ENCODE assay signal across 13 cellular contexts in genomic region chr1:5508669-5509330, GRCh38.
DNase-seq lines count a peak whose midpoint lies in the region; ATAC-seq and TF ChIP-seq lines count a peak whose summit lies in the region.
"Had no signal": no experiment of that assay in that cellular context is flagged by ENCODE, and none has a peak within 500 bp of the region (broad histone marks: within the 10 kb centered on the region; RNA-seq: fewer than 3 reads in every experiment).

No MANE protein-coding gene starts in this region.

- H4K8ac ChIP-seq in mesenchymal stem cell (ENCODE audit: low read length), result no peak overlapping the region

- no peak overlapping the region for H3K4ac ChIP-seq in mesenchymal stem cell (ENCODE audit: low read depth in 1 of 2, low read length in 2 of 2)

- no peak overlapping the region for H3K4me3 ChIP-seq in mesenchymal stem cell (ENCODE audit: insufficient read depth in 1 of 2, low read depth in 1 of 2, low read length in 2 of 2)
- H3K4me3 ChIP-seq: BLaER1 treated with 17β-estradiol and CSF1 and Interleukin-3, amounts not matched to agents 10 nM and 100 nM; GM23248 had no signal

- no peak overlapping the region for H3K9ac ChIP-seq in mesenchymal stem cell (ENCODE audit: low read length)
- H3K9ac ChIP-seq: BLaER1 treated with 17β-estradiol and CSF1 and Interleukin-3, amounts not matched to agents 10 nM and 100 nM; GM23248 had no signal

- H3K4me2 ChIP-seq in mesenchymal stem cell (ENCODE audit: low read length, poor library complexity, severe bottlenecking), result no peak overlapping the region
- H3K4me2 ChIP-seq: BLaER1 treated with 17β-estradiol and CSF1 and Interleukin-3, amounts not matched to agents 10 nM and 100 nM had no signal

- H4K91ac ChIP-seq in mesenchymal stem cell (ENCODE audit: low read length), result no peak overlapping the region

- H3K23ac ChIP-seq in mesenchymal stem cell (ENCODE audit: low read length in 2 of 2), result no peak overlapping the region

- TF ChIP-seq RAD21 in Ishikawa (IDR thresholded peaks at IDR 0.05; ENCODE audit: low read depth), result no peak; the same call in 1 of the 2 replicates

- H3K27ac ChIP-seq in mesenchymal stem cell (ENCODE audit: low read length, poor library complexity, severe bottlenecking), result no peak overlapping the region
- H3K27ac ChIP-seq: BLaER1 treated with 17β-estradiol and CSF1 and Interleukin-3, amounts not matched to agents 10 nM and 100 nM; GM23248 had no signal

- no peak overlapping the region for H2BK120ac ChIP-seq in mesenchymal stem cell (ENCODE audit: low read depth, low read length)

- no peak overlapping the region for H2AFZ ChIP-seq in mesenchymal stem cell (ENCODE audit: low read depth, low read length)
- H2AFZ ChIP-seq: GM23248 had no signal

- H3K27me3 ChIP-seq in mesenchymal stem cell (ENCODE audit: control insufficient read depth in 1 of 2, insufficient read depth in 1 of 2, low read length in 2 of 2), result peaks cover 8 to 48% of the 10 kb centered on the region in 2 experiments

- H3K79me1 ChIP-seq in mesenchymal stem cell (replicated peaks; ENCODE audit: low read length, poor library complexity, severe bottlenecking), result no peaks in the 10 kb centered on the region

- H3K14ac ChIP-seq in mesenchymal stem cell (ENCODE audit: low read length in 2 of 2), result no peak overlapping the region

- DNase-seq in kidney tubule cell (ENCODE audit: low spot score) (peak; percentile 50), sciatic nerve (ENCODE audit: low spot score) (peak; percentile 45), mesenchymal stem cell (no peak)
- DNase-seq: ACHN, DMS53, GF-D8, GM23248, IMR-90 had no signal

- H3K36me3 ChIP-seq in mesenchymal stem cell (ENCODE audit: control insufficient read depth in 1 of 2, insufficient read depth in 2 of 2, low read depth in 1 of 2, low read length in 2 of 2), result no peaks in the 10 kb centered on the region
- H3K36me3 ChIP-seq: BLaER1 treated with 17β-estradiol and CSF1 and Interleukin-3, amounts not matched to agents 10 nM and 100 nM had no signal

- intact Hi-C loops in sciatic nerve (cut with DNase I), result loop anchor here (1.0 to 10.0 kb wide), 3 partner anchors 23 to 466 kb away; no protein-coding TSS in a partner anchor

- H3K4me1 ChIP-seq in mesenchymal stem cell (ENCODE audit: control insufficient read depth, insufficient read depth, low read depth, low read length), result peaks cover 3% of the 10 kb centered on the region

- no peaks in the 10 kb centered on the region for H3K9me3 ChIP-seq in mesenchymal stem cell (ENCODE audit: control insufficient read depth, low read length)
- H3K9me3 ChIP-seq: BLaER1 treated with 17β-estradiol and CSF1 and Interleukin-3, amounts not matched to agents 10 nM and 100 nM had no signal

- no peak overlapping the region for H2BK12ac ChIP-seq in mesenchymal stem cell (ENCODE audit: low read length in 2 of 2)

- no peak overlapping the region for H3K18ac ChIP-seq in mesenchymal stem cell (ENCODE audit: low read depth in 1 of 2, low read length in 2 of 2)

- ATAC-seq in esophagus mucosa (peak; percentile 63), sciatic nerve (no peak), GM19351 (IDR thresholded peaks at IDR 0.05; ENCODE audit: unreplicated experiment) (no peak), GM18511 (IDR thresholded peaks at IDR 0.05; ENCODE audit: unreplicated experiment) (no peak)

- H2AK5ac ChIP-seq in mesenchymal stem cell (ENCODE audit: low read length, severe bottlenecking), result no peak overlapping the region

- WGBS in mesenchymal stem cell, result 77% methylated on average over 14 of the region's 14 CpGs

- H2BK5ac ChIP-seq in mesenchymal stem cell (ENCODE audit: low read depth, low read length, poor library complexity, severe bottlenecking), result no peak overlapping the region

- TF ChIP-seq EP300 in Ishikawa (IDR thresholded peaks at IDR 0.05; ENCODE audit: borderline replicate concordance), result peak; percentile 99

- no peak overlapping the region for H2BK15ac ChIP-seq in mesenchymal stem cell (ENCODE audit: low read depth, poor library complexity, severe bottlenecking)

TF ChIP-seq in Ishikawa, 13 proteins besides CTCF, POLR2A, EP300 and RAD21:
- TF ChIP-seq TAF1 (IDR thresholded peaks at IDR 0.05; ENCODE audit: low read depth), result no peak
- TF ChIP-seq NFIC (IDR thresholded peaks at IDR 0.05), result peak; percentile 93
- no peak for TF ChIP-seq CREB1 (IDR thresholded peaks at IDR 0.05; ENCODE audit: low read depth)
- TF ChIP-seq TEAD4 (IDR thresholded peaks at IDR 0.05), result peak; percentile 98
- no peak for TF ChIP-seq REST (IDR thresholded peaks at IDR 0.05; ENCODE audit: low read depth)
- no peak for TF ChIP-seq USF1 (IDR thresholded peaks at IDR 0.05)
- peak; percentile 30; the same call in 1 of the 2 replicates for TF ChIP-seq CEBPB (IDR thresholded peaks at IDR 0.05)
- TF ChIP-seq YY1 (IDR thresholded peaks at IDR 0.05; ENCODE audit: low read depth), result 0 out of 2 replicates have a peak, but pooled peaks have one; percentile 19
- TF ChIP-seq ZBTB7A (IDR thresholded peaks at IDR 0.05; ENCODE audit: low read depth), result peak; percentile 82; the same call in 1 of the 2 replicates
- TF ChIP-seq MAX (IDR thresholded peaks at IDR 0.05), result peak; percentile 53
- TF ChIP-seq TCF12 (IDR thresholded peaks at IDR 0.05; ENCODE audit: low read depth), result peak; percentile 99
- peak; percentile 98 for TF ChIP-seq FOXM1 (IDR thresholded peaks at IDR 0.05; ENCODE audit: borderline replicate concordance, low read depth)
- no peak for TF ChIP-seq EGR1 (IDR thresholded peaks at IDR 0.05)
TF ChIP-seq in Ishikawa: peak in this region for 8.
